In the genomic region with DNA sequence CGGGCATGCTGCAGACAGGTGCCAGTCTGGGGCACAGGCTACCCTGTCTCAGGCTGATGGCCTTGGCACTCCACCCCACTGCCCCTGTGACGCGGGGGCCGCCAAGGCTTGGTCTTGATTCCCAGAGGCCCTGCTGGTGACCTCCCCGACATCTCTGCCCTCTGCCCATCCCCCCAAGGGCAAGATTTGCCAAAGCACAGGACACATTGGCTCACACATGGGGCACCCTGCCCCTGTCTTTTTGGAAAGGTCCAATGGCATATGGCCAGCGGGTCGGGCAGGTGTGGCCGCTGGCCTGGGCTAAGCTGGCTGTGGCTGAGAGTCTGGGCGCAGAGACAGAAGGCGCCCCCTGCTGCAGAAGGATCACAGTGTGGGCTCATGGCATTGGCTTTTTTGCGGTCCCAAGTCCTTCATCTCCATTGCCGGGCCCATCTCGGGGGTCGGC, we compare ENCODE assay signal across 10 cellular contexts. TPM values are rescaled to one million over a fixed set of nuclear protein-coding genes. Genes with fewer than 3 reads are reported as not detected.
A peak's percentile ranks its signal among the peaks of the same experiment; 100 is the strongest.
DNase-seq lines count a peak whose midpoint lies in the region; ATAC-seq and TF ChIP-seq lines count a peak whose summit lies in the region.
"Had no signal": no experiment of that assay in that cellular context is flagged by ENCODE, and none has a peak within 500 bp of the region (broad histone marks: within the 10 kb centered on the region; RNA-seq: fewer than 3 reads in every experiment).

No MANE protein-coding gene starts in this region.

- peaks cover 7% of the 10 kb centered on the region; the same call in 1 of the 2 replicates for H3K79me2 ChIP-seq in Karpas-422 (ENCODE audit: low read length)

- intact Hi-C loops in dorsolateral prefrontal cortex (cut with DNase I), result loop anchor here (5.0 to 10.0 kb wide), 2 partner anchors 48 to 245 kb away; a partner anchor contains a TSS

- peaks cover 13% of the 10 kb centered on the region for H3K4me1 ChIP-seq in Karpas-422 (ENCODE audit: low read length)

- no peaks in the 10 kb centered on the region for H3K36me3 Mint-ChIP-seq in glutamatergic neuron (ENCODE audit: unreplicated experiment)

- no peaks in the 10 kb centered on the region for H3K9me3 ChIP-seq in Karpas-422 (ENCODE audit: low read length)

- no peak for ATAC-seq in HG02884 (IDR thresholded peaks at IDR 0.05; ENCODE audit: unreplicated experiment)
- ATAC-seq: activated T-cell treated with anti-CD3 and anti-CD28 coated beads, Interleukin-2, amount 50 U/mL, for 72 hours had no signal

- H3K9me2 ChIP-seq in Karpas-422 (replicated peaks; ENCODE audit: insufficient read depth, low read length), result no peaks in the 10 kb centered on the region

- no peak overlapping the region for H3K4me2 ChIP-seq in Karpas-422 (ENCODE audit: low read depth, low read length, poor library complexity, severe bottlenecking)

- H3K4me1 Mint-ChIP-seq in glutamatergic neuron (ENCODE audit: low read depth, unreplicated experiment), result peaks cover 8% of the 10 kb centered on the region

- peaks cover 26% of the 10 kb centered on the region for H3K27me3 Mint-ChIP-seq in glutamatergic neuron (ENCODE audit: unreplicated experiment)

- H3K27me3 ChIP-seq in Karpas-422 (ENCODE audit: low read length) (no peaks in the 10 kb centered on the region), dorsolateral prefrontal cortex (no peaks in the 10 kb centered on the region)
- H3K27me3 ChIP-seq: SJSA1 had no signal

- H3K9me3 Mint-ChIP-seq in glutamatergic neuron (ENCODE audit: unreplicated experiment), result peaks cover 16% of the 10 kb centered on the region
- H3K9me3 Mint-ChIP-seq: activated T-cell treated with anti-CD3 and anti-CD28 coated beads, Interleukin-2, amount 50 U/mL, for 72 hours had no signal

- H3K4me3 ChIP-seq in AG10803 (ENCODE audit: low read length) (no peak overlapping the region), Karpas-422 (ENCODE audit: low read length) (no peak overlapping the region), dorsolateral prefrontal cortex (no peak overlapping the region)
- H3K4me3 ChIP-seq: SJSA1 had no signal

- no peak overlapping the region for H3K4me3 Mint-ChIP-seq in glutamatergic neuron (ENCODE audit: unreplicated experiment)
- H3K4me3 Mint-ChIP-seq: activated T-cell treated with anti-CD3 and anti-CD28 coated beads, Interleukin-2, amount 50 U/mL, for 72 hours had no signal

- TF ChIP-seq CTCF in AG10803 (conservative IDR thresholded peaks at IDR 0.05; ENCODE audit: low read length) (peak; percentile 14; the same call in 1 of the 2 replicates), glutamatergic neuron (IDR thresholded peaks at IDR 0.05; ENCODE audit: partially characterized antibody, unreplicated experiment) (peak; percentile 26), dorsolateral prefrontal cortex (IDR thresholded peaks at IDR 0.05 in 54 of 56, conservative IDR thresholded peaks at IDR 0.05 in 2 of 56; ENCODE audit: low read depth in 1 of 56, partially characterized antibody in 56 of 56) (no peak)

- DNase-seq in AG10803 (ENCODE audit: low read depth) (no peak), Karpas-422 (peak; percentile 73), glutamatergic neuron (peak; percentile 62), dorsolateral prefrontal cortex (no peak)
- DNase-seq in stimulated activated CD4-positive, alpha-beta T cell treated with anti-CD3 and anti-CD28 coated beads, Interleukin-1b, Interleukin-23, amount 100 ng/mL, for 48 hours, result no peak
- DNase-seq: activated T-cell treated with anti-CD3 and anti-CD28 coated beads, Interleukin-2, amount 50 U/mL, for 72 hours; stimulated activated CD4-positive, alpha-beta T cell treated with anti-CD3 and anti-CD28 coated beads, Interleukin-4, amount 100 ng/mL, for 4 hours had no signal

- no peak overlapping the region for H3K9ac ChIP-seq in Karpas-422 (ENCODE audit: low read length)

- H3K27ac Mint-ChIP-seq in glutamatergic neuron (ENCODE audit: unreplicated experiment), result peak overlapping the region; percentile 1
- H3K27ac Mint-ChIP-seq: activated T-cell treated with anti-CD3 and anti-CD28 coated beads, Interleukin-2, amount 50 U/mL, for 72 hours had no signal

- no peaks in the 10 kb centered on the region for H3K36me3 ChIP-seq in Karpas-422 (ENCODE audit: insufficient read depth, low read length)

- H2AFZ ChIP-seq in Karpas-422 (ENCODE audit: low read length), result no peak overlapping the region

- H4K20me1 ChIP-seq in Karpas-422 (ENCODE audit: insufficient read depth, low read depth, low read length), result peaks cover 16% of the 10 kb centered on the region

- no peak overlapping the region for H3K27ac ChIP-seq in Karpas-422 (ENCODE audit: low read length)
- H3K27ac ChIP-seq in dorsolateral prefrontal cortex, result no peak overlapping the region
- H3K27ac ChIP-seq: epithelial cell of prostate, SJSA1 had no signal

RNA-seq across cellular contexts. Expression of a gene that starts 4.6 kb away (rescaled TPM):
- total RNA-seq in Karpas-422 (2014; rRNA removed; shearing (Covaris generic); ENCODE audit: low replicate concordance), result 24.8 and 54.3 TPM in 2 replicates
- total RNA-seq in glutamatergic neuron (ENCODE audit: unreplicated experiment) (77.7 TPM), dorsolateral prefrontal cortex (100 to 1,000 TPM in 116 of 120 experiments, 10 to 100 TPM in 4; 86.0 to 202 (median 127) TPM)

RNA-seq across cellular contexts. Expression of a gene that starts 12.0 kb away (rescaled TPM):
- 1.3 and 2.7 TPM in 2 replicates for total RNA-seq in Karpas-422 (2014; rRNA removed; shearing (Covaris generic); ENCODE audit: low replicate concordance)
- total RNA-seq in glutamatergic neuron (ENCODE audit: unreplicated experiment) (162 TPM), dorsolateral prefrontal cortex (10 to 100 TPM in 7 of 120 experiments, 1 to 10 TPM in 113; 1.2 to 13.7 (median 4.2) TPM)

RNA-seq across cellular contexts. Expression of a gene that starts 20.0 kb away (rescaled TPM):
- 0.14 TPM in 1 of 2 replicates, not detected in the other for total RNA-seq in Karpas-422 (2014; rRNA removed; shearing (Covaris generic); ENCODE audit: low replicate concordance)
- 11.9 TPM for total RNA-seq in glutamatergic neuron (ENCODE audit: unreplicated experiment)
- 10 to 100 TPM in 115 of 120 experiments, 1 to 10 TPM in 5; 8.1 to 32.9 (median 19.4) TPM for total RNA-seq in dorsolateral prefrontal cortex

RNA-seq across cellular contexts. Expression of a gene that starts 38.9 kb away (rescaled TPM):
- 11.4 and 16.1 TPM in 2 replicates for total RNA-seq in Karpas-422 (2014; rRNA removed; shearing (Covaris generic); ENCODE audit: low replicate concordance)
- 32.7 TPM for total RNA-seq in glutamatergic neuron (ENCODE audit: unreplicated experiment)
- total RNA-seq in dorsolateral prefrontal cortex, result 10 to 100 TPM; 20.7 to 39.4 (median 29.1) TPM

RNA-seq across cellular contexts. Expression of a gene that starts 45.3 kb away (rescaled TPM):
- 70.9 and 80.6 TPM in 2 replicates for total RNA-seq in Karpas-422 (2014; rRNA removed; shearing (Covaris generic); ENCODE audit: low replicate concordance)
- 123 TPM for total RNA-seq in glutamatergic neuron (ENCODE audit: unreplicated experiment)
- total RNA-seq in dorsolateral prefrontal cortex, result 100 to 1,000 TPM in 102 of 120 experiments, 10 to 100 TPM in 18; 79.2 to 139 (median 114) TPM

Comparison
In these comparisons a context has a peak if more than half of its experiments do, and no peak if none do; other contexts are left out.
1. DNase-seq: peak in Karpas-422 (single experiment) and glutamatergic neuron (single experiment); none in AG10803 (single experiment), dorsolateral prefrontal cortex (0 of 10) and stimulated activated CD4-positive, alpha-beta T cell treated with anti-CD3 and anti-CD28 coated beads, Interleukin-1b, Interleukin-23, amount 100 ng/mL, for 48 hours (single experiment).
2. CTCF ChIP-seq: peak in AG10803 (single experiment) and glutamatergic neuron (single experiment); none in dorsolateral prefrontal cortex (0 of 56).
3. RNA of a gene that starts 12.0 kb away (total RNA-seq): 162 TPM in glutamatergic neuron (single experiment); 1.2 to 13.7 TPM in dorsolateral prefrontal cortex and 1.3 to 2.7 TPM in Karpas-422; every median in the first group is over 10 times any median in the second.